ENCODE assay signal across 9 cellular contexts in the genomic region with DNA sequence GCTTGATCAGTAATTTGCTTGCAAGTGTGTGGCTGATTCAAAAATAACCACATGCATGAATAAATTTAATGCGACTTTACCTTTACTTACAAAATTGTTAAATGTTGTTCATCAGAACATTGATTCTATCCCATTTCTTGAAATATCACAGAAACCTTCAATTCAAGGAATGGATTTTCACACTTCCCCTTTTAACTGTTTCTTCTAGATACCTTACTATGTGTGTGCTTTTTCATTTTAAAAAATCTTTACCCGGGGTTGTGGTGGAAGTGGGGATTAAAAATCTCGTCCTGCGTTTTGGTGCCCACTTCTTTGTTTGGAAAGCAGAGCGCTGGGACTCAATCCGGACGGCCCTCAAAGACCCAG. TPM values are rescaled to one million over a fixed set of nuclear protein-coding genes. Genes with fewer than 3 reads are reported as not detected.
DNase-seq lines count a peak whose midpoint lies in the region; ATAC-seq and TF ChIP-seq lines count a peak whose summit lies in the region.
"Had no signal": no experiment of that assay in that cellular context is flagged by ENCODE, and none has a peak within 500 bp of the region (broad histone marks: within the 10 kb centered on the region; RNA-seq: fewer than 3 reads in every experiment).

No MANE protein-coding gene starts in this region.

- no peaks in the 10 kb centered on the region for H3K36me3 Mint-ChIP-seq in naive thymus-derived CD4-positive, alpha-beta T cell

- peaks cover 22% of the 10 kb centered on the region for H3K4me1 ChIP-seq in HAP-1
- H3K4me1 ChIP-seq in naive thymus-derived CD4-positive, alpha-beta T cell (ENCODE audit: control insufficient read depth in 2 of 2, insufficient read depth in 2 of 2, low read length in 2 of 2) = peaks cover 0 to 6% of the 10 kb centered on the region in 2 donors

- no peaks in the 10 kb centered on the region for H3K36me3 ChIP-seq in HAP-1 (replicated peaks)
- H3K36me3 ChIP-seq in naive thymus-derived CD4-positive, alpha-beta T cell (ENCODE audit: control insufficient read depth in 2 of 3, insufficient read depth in 3 of 3, low read length in 3 of 3) = no peaks in the 10 kb centered on the region

- H3K4me3 ChIP-seq in AG09309 (ENCODE audit: control insufficient read depth, low read depth, low read length) (peak overlapping the region; percentile 64), HAP-1 (peak overlapping the region; percentile 28)
- H3K4me3 ChIP-seq in naive thymus-derived CD4-positive, alpha-beta T cell (ENCODE audit: low read length) = no peak overlapping the region

- TF ChIP-seq CTCF in AG09309 (IDR thresholded peaks at IDR 0.05; ENCODE audit: control insufficient read depth, insufficient read depth, low read depth, low read length, missing control alignments) = no peak

- H3K27ac Mint-ChIP-seq in naive thymus-derived CD4-positive, alpha-beta T cell = no peak overlapping the region

- intact Hi-C loops in naive thymus-derived CD4-positive, alpha-beta T cell (cut with micrococcal nuclease) = loop anchor here in 1 of 2 donors (2.0 to 10.0 kb wide), 2 partner anchors 202 to 1104 kb away; no protein-coding TSS in a partner anchor

- H3K9me3 ChIP-seq in HAP-1 = no peaks in the 10 kb centered on the region
- H3K9me3 ChIP-seq in naive thymus-derived CD4-positive, alpha-beta T cell (ENCODE audit: control insufficient read depth in 2 of 3, low read length in 3 of 3) = no peaks in the 10 kb centered on the region

- in situ Hi-C loops in HAP-1 (cut with MboI; ENCODE audit: low sequenced_read_pairs) = no loop called here

- peaks cover 6 to 15% (median 10%) of the 10 kb centered on the region in 7 donors for H3K4me1 Mint-ChIP-seq in naive thymus-derived CD4-positive, alpha-beta T cell

- H3K27ac ChIP-seq in cingulate gyrus (ENCODE audit: low read depth, low read length) = peak overlapping the region; percentile 89
- no peak overlapping the region for H3K27ac ChIP-seq in naive thymus-derived CD4-positive, alpha-beta T cell (ENCODE audit: low read depth, low read length)

- POLR2A ChIA-PET in naive thymus-derived CD4-positive, alpha-beta T cell (lab: Charles Lee) = no interaction called here

- peak; percentile 16 for ATAC-seq in naive thymus-derived CD4-positive, alpha-beta T cell
- no peak for ATAC-seq in HG02571 (IDR thresholded peaks at IDR 0.05; ENCODE audit: unreplicated experiment)

- H3K27me3 Mint-ChIP-seq in naive thymus-derived CD4-positive, alpha-beta T cell = peaks cover 40 to 79% (median 58%) of the 10 kb centered on the region in 5 donors

- CTCF ChIA-PET in naive thymus-derived CD4-positive, alpha-beta T cell (lab: Charles Lee) = no interaction called here

- no peak overlapping the region for H3K4me3 Mint-ChIP-seq in naive thymus-derived CD4-positive, alpha-beta T cell

- H3K9me3 Mint-ChIP-seq in naive thymus-derived CD4-positive, alpha-beta T cell = peaks cover 0 to 1% (median 0%) of the 10 kb centered on the region in 11 donors

- DNase-seq in AG09309 (ENCODE audit: low read depth) (no peak), HAP-1 (ENCODE audit: low spot score in 2 of 2) (no peak), NCI-H2196 (lab: John Stamatoyannopoulos, UW; ENCODE audit: unreplicated experiment) (no peak), AG08396 (ENCODE audit: low spot score) (no peak), RKO (ENCODE audit: low spot score) (no peak)
- DNase-seq in naive thymus-derived CD4-positive, alpha-beta T cell = no peak
- DNase-seq: EL had no signal

- no peaks in the 10 kb centered on the region for H3K27me3 ChIP-seq in HAP-1 (ENCODE audit: low read depth)
- H3K27me3 ChIP-seq in naive thymus-derived CD4-positive, alpha-beta T cell (ENCODE audit: control insufficient read depth in 2 of 2, insufficient read depth in 2 of 2, low read length in 2 of 2) = peaks cover 0 to 5% of the 10 kb centered on the region in 2 donors

RNA-seq across cellular contexts. Expression of gene MEF2C, which starts 5.8 kb away (rescaled TPM):
- total RNA-seq in naive thymus-derived CD4-positive, alpha-beta T cell = 10 to 100 TPM in 1 of 5 experiments, 1 to 10 TPM in 3, under 1 TPM in 1; 0.07 to 40.0 (median 3.4) TPM
- under 1 TPM; 0.24 to 0.77 TPM for polyA plus RNA-seq in naive thymus-derived CD4-positive, alpha-beta T cell
